In the genomic region with DNA sequence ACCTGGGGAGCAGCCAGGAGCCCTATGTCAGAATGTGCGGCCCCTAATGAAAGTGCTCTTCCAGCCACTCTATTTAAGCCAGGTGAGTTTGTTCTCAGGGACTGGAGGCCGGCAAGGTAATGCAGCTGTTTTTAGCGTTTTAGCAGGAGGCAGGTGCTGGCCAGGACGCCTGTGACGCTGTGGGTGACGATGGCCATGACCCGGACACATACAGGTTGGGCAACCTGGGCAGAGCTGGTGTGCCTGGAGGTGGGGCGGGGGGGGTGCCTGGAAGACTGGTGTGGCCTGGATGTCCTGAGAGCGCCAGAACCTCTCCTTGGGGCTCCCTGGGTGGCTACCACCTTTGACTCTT, we compare ENCODE assay signal across 16 cellular contexts.
"Had no signal": no experiment of that assay in that cellular context is flagged by ENCODE, and none has a peak within 500 bp of the region (broad histone marks: within the 10 kb centered on the region; RNA-seq: fewer than 3 reads in every experiment).

No MANE protein-coding gene starts in this region.

- H3K27ac ChIP-seq: colonic mucosa, hepatocyte, lower lobe of right lung, neutrophil had no signal

- H3K36me3 Mint-ChIP-seq: naive thymus-derived CD4-positive, alpha-beta T cell; T-cell had no signal

- H3K4me3 Mint-ChIP-seq: activated CD8-positive, alpha-beta T cell treated with anti-CD3 and anti-CD28 coated beads for 36 hours; naive thymus-derived CD4-positive, alpha-beta T cell; stimulated activated naive CD8-positive, alpha-beta T cell treated with anti-CD3 and anti-CD28 coated beads, Interleukin-15, Interleukin-2, amounts not matched to agents 100 ng/mL and 50 ng/mL, for 24 hours; T-cell had no signal

- ATAC-seq: activated CD8-positive, alpha-beta T cell treated with anti-CD3 and anti-CD28 coated beads for 36 hours; lower lobe of right lung; naive thymus-derived CD4-positive, alpha-beta T cell; T-cell had no signal

- H3K4me3 ChIP-seq: colonic mucosa, hepatocyte, lower lobe of right lung had no signal

- H3K27me3 ChIP-seq: colonic mucosa, neutrophil had no signal

- H3K79me2 ChIP-seq: hepatocyte had no signal

- H3K9me3 ChIP-seq: colonic mucosa, lower lobe of right lung, neutrophil had no signal

- DNase-seq: activated CD4-positive, alpha-beta T cell treated with anti-CD3 and anti-CD28 coated beads for 4 hours; activated CD8-positive, alpha-beta memory T cell treated with anti-CD3 and anti-CD28 coated beads, Interleukin-2, amount 50 U/mL, for 4 hours; activated CD8-positive, alpha-beta T cell treated with anti-CD3 and anti-CD28 coated beads for 36 hours; activated naive CD4-positive, alpha-beta T cell; caudate nucleus; colonic mucosa; effector CD4-positive, alpha-beta T cell; lower lobe of right lung; midbrain; naive thymus-derived CD4-positive, alpha-beta T cell; posterior cingulate gyrus; stimulated activated CD4-positive, alpha-beta T cell treated with anti-CD3 and anti-CD28 coated beads, Interleukin-2, amount 100 ng/mL, for 48 hours; T-cell had no signal

- H3K9me3 Mint-ChIP-seq: naive thymus-derived CD4-positive, alpha-beta T cell; stimulated activated naive CD8-positive, alpha-beta T cell treated with anti-CD3 and anti-CD28 coated beads, Interleukin-15, Interleukin-2, amounts not matched to agents 100 ng/mL and 50 ng/mL, for 24 hours; T-cell had no signal

- H2AFZ ChIP-seq: hepatocyte had no signal

- H3K36me3 ChIP-seq: colonic mucosa, lower lobe of right lung, neutrophil had no signal

- H3K27ac Mint-ChIP-seq: activated CD8-positive, alpha-beta T cell treated with anti-CD3 and anti-CD28 coated beads for 36 hours; stimulated activated naive CD8-positive, alpha-beta T cell treated with anti-CD3 and anti-CD28 coated beads, Interleukin-15, Interleukin-2, amounts not matched to agents 100 ng/mL and 50 ng/mL, for 24 hours; T-cell had no signal

- H3K4me1 ChIP-seq: colonic mucosa had no signal

- H3K4me2 ChIP-seq: hepatocyte had no signal
